Comparison of ENCODE assay signal across 1 cellular context in the genomic region with DNA sequence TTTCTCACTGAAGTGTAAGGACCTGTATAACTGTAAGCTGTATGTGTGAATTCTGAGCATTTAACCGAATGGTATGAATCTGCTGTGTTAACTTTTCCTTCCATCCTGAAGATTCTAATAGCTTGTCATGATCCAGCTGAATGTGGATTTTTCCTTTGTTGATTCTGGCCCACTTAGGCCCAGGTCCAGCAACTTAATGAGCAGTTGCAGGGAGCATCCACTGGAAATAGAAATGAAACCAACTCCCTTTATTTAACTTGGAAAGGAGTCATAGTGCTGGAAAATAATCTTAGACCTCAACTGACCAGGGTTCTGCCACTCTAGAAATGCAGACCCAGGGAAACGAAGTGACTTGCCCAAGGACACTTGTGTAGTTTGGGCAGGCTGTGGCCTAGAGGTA.
TF ChIP-seq lines count a peak whose summit lies in the region.

No MANE protein-coding gene starts in this region.

TF ChIP-seq in GM23338, 12 proteins besides CTCF, POLR2A, EP300 and RAD21 (continued from another document):
- TF ChIP-seq, protein P1, sequence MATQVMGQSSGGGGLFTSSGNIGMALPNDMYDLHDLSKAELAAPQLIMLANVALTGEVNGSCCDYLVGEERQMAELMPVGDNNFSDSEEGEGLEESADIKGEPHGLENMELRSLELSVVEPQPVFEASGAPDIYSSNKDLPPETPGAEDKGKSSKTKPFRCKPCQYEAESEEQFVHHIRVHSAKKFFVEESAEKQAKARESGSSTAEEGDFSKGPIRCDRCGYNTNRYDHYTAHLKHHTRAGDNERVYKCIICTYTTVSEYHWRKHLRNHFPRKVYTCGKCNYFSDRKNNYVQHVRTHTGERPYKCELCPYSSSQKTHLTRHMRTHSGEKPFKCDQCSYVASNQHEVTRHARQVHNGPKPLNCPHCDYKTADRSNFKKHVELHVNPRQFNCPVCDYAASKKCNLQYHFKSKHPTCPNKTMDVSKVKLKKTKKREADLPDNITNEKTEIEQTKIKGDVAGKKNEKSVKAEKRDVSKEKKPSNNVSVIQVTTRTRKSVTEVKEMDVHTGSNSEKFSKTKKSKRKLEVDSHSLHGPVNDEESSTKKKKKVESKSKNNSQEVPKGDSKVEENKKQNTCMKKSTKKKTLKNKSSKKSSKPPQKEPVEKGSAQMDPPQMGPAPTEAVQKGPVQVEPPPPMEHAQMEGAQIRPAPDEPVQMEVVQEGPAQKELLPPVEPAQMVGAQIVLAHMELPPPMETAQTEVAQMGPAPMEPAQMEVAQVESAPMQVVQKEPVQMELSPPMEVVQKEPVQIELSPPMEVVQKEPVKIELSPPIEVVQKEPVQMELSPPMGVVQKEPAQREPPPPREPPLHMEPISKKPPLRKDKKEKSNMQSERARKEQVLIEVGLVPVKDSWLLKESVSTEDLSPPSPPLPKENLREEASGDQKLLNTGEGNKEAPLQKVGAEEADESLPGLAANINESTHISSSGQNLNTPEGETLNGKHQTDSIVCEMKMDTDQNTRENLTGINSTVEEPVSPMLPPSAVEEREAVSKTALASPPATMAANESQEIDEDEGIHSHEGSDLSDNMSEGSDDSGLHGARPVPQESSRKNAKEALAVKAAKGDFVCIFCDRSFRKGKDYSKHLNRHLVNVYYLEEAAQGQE (IDR thresholded peaks at IDR 0.05; ENCODE audit: unreplicated experiment) = no peak
- TF ChIP-seq ZNF331 (CRISPR knock-in tag; IDR thresholded peaks at IDR 0.05; ENCODE audit: low read depth) (no peak), STAT1 (IDR thresholded peaks at IDR 0.05; ENCODE audit: unreplicated experiment) (no peak), NANOG (IDR thresholded peaks at IDR 0.05; ENCODE audit: borderline replicate concordance) (no peak)
- TF ChIP-seq, protein P2, sequence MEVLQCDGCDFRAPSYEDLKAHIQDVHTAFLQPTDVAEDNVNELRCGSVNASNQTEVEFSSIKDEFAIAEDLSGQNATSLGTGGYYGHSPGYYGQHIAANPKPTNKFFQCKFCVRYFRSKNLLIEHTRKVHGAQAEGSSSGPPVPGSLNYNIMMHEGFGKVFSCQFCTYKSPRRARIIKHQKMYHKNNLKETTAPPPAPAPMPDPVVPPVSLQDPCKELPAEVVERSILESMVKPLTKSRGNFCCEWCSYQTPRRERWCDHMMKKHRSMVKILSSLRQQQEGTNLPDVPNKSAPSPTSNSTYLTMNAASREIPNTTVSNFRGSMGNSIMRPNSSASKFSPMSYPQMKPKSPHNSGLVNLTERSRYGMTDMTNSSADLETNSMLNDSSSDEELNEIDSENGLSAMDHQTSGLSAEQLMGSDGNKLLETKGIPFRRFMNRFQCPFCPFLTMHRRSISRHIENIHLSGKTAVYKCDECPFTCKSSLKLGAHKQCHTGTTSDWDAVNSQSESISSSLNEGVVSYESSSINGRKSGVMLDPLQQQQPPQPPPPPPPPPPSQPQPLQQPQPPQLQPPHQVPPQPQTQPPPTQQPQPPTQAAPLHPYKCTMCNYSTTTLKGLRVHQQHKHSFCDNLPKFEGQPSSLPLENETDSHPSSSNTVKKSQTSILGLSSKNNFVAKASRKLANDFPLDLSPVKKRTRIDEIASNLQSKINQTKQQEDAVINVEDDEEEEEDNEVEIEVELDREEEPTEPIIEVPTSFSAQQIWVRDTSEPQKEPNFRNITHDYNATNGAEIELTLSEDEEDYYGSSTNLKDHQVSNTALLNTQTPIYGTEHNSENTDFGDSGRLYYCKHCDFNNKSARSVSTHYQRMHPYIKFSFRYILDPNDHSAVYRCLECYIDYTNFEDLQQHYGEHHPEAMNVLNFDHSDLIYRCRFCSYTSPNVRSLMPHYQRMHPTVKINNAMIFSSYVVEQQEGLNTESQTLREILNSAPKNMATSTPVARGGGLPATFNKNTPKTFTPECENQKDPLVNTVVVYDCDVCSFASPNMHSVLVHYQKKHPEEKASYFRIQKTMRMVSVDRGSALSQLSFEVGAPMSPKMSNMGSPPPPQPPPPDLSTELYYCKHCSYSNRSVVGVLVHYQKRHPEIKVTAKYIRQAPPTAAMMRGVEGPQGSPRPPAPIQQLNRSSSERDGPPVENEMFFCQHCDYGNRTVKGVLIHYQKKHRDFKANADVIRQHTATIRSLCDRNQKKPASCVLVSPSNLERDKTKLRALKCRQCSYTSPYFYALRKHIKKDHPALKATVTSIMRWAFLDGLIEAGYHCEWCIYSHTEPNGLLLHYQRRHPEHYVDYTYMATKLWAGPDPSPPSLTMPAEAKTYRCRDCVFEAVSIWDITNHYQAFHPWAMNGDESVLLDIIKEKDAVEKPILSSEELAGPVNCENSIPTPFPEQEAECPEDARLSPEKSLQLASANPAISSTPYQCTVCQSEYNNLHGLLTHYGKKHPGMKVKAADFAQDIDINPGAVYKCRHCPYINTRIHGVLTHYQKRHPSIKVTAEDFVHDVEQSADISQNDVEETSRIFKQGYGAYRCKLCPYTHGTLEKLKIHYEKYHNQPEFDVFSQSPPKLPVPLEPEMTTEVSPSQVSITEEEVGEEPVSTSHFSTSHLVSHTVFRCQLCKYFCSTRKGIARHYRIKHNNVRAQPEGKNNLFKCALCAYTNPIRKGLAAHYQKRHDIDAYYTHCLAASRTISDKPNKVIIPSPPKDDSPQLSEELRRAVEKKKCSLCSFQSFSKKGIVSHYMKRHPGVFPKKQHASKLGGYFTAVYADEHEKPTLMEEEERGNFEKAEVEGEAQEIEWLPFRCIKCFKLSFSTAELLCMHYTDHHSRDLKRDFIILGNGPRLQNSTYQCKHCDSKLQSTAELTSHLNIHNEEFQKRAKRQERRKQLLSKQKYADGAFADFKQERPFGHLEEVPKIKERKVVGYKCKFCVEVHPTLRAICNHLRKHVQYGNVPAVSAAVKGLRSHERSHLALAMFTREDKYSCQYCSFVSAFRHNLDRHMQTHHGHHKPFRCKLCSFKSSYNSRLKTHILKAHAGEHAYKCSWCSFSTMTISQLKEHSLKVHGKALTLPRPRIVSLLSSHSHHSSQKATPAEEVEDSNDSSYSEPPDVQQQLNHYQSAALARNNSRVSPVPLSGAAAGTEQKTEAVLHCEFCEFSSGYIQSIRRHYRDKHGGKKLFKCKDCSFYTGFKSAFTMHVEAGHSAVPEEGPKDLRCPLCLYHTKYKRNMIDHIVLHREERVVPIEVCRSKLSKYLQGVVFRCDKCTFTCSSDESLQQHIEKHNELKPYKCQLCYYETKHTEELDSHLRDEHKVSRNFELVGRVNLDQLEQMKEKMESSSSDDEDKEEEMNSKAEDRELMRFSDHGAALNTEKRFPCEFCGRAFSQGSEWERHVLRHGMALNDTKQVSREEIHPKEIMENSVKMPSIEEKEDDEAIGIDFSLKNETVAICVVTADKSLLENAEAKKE (CRISPR knock-in tag; IDR thresholded peaks at IDR 0.05) = no peak
